Comparison of ENCODE assay signal across 16 cellular contexts in the genomic region with DNA sequence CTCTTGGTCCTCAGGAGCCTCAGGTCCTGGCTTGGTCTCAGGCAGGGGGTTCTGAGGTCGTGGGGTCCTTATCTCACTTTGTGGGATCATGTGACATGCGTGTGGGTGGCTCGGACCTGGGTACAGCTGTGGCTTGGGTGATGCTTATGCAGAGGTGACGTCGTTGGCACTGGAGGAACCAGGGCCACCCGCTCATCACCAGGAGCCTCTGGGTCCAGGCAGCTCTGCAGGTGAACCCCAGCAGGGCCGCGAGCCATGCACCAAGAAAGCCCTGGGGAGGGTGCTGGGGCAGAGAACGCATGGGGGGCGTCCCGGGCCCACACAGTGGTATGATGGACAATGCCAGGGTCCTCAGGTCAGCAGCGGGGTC. TPM values are rescaled to one million over a fixed set of nuclear protein-coding genes. Genes with fewer than 3 reads are reported as not detected.
A peak's percentile ranks its signal among the peaks of the same experiment; 100 is the strongest.
DNase-seq lines count a peak whose midpoint lies in the region; ATAC-seq and TF ChIP-seq lines count a peak whose summit lies in the region.
"Had no signal": no experiment of that assay in that cellular context is flagged by ENCODE, and none has a peak within 500 bp of the region (broad histone marks: within the 10 kb centered on the region; RNA-seq: fewer than 3 reads in every experiment).

No MANE protein-coding gene starts in this region.

- H3K36me3 ChIP-seq in lower lobe of right lung: peaks cover 2% of the 10 kb centered on the region

- no peaks in the 10 kb centered on the region for H3K9me3 ChIP-seq in lower lobe of right lung
- H3K9me3 ChIP-seq: neutrophil had no signal

- H3K9me3 Mint-ChIP-seq in activated naive CD8-positive, alpha-beta T cell (ENCODE audit: low read depth): no peaks in the 10 kb centered on the region
- H3K9me3 Mint-ChIP-seq: HFFc6 had no signal

- H3K4me1 ChIP-seq in lower lobe of right lung: peaks cover 17% of the 10 kb centered on the region

- H3K4me3 Mint-ChIP-seq in activated naive CD8-positive, alpha-beta T cell: peak overlapping the region; percentile 79
- H3K4me3 Mint-ChIP-seq: HFFc6 had no signal

- no peak for TF ChIP-seq CTCF in lower lobe of right lung (IDR thresholded peaks at IDR 0.05)

- peak; percentile 2 for DNase-seq in stimulated activated CD4-positive, alpha-beta T cell treated with anti-CD3 and anti-CD28 coated beads, Interleukin-15, amount 100 ng/mL, for 24 hours
- no peak for DNase-seq in stimulated activated CD4-positive, alpha-beta T cell treated with anti-CD3 and anti-CD28 coated beads, Interleukin-1b, Interleukin-23, amount 100 ng/mL, for 48 hours
- DNase-seq in lower lobe of right lung: peak; percentile 40
- no peak for DNase-seq in dermis blood vessel endothelial cell
- DNase-seq: DMS79, HFFc6, Karpas-422, NCI-H1436 treated with DMSO at 0.1 percent for 48 hours, NCI-H345 had no signal

- no peaks in the 10 kb centered on the region for H3K27me3 Mint-ChIP-seq in activated naive CD8-positive, alpha-beta T cell

- intact Hi-C loops in lower lobe of right lung (cut with DNase I): no loop called here

- ATAC-seq in lower lobe of right lung (no peak), GM21447 (IDR thresholded peaks at IDR 0.05; ENCODE audit: unreplicated experiment) (no peak), GM19023 (IDR thresholded peaks at IDR 0.05; ENCODE audit: unreplicated experiment) (no peak), GM19467 (IDR thresholded peaks at IDR 0.05; ENCODE audit: unreplicated experiment) (no peak)

- H3K4me3 ChIP-seq in lower lobe of right lung: no peak overlapping the region
- H3K4me3 ChIP-seq: skin epidermis had no signal

- peaks cover 10% of the 10 kb centered on the region for H3K4me1 Mint-ChIP-seq in activated naive CD8-positive, alpha-beta T cell (ENCODE audit: low read depth)

- H3K27ac ChIP-seq in lower lobe of right lung: no peak overlapping the region
- H3K27ac ChIP-seq: HL-60, neutrophil, skin epidermis had no signal

- H3K27ac Mint-ChIP-seq in activated naive CD8-positive, alpha-beta T cell: no peak overlapping the region
- H3K27ac Mint-ChIP-seq: HFFc6 had no signal

- no peaks in the 10 kb centered on the region for H3K27me3 ChIP-seq in lower lobe of right lung (ENCODE audit: low read depth)
- H3K27me3 ChIP-seq: neutrophil had no signal

- peaks cover 5% of the 10 kb centered on the region for H3K36me3 Mint-ChIP-seq in activated naive CD8-positive, alpha-beta T cell

RNA-seq across cellular contexts. Expression of a gene that starts 8.7 kb away (rescaled TPM):
- total RNA-seq in lower lobe of right lung (173 TPM), dermis blood vessel endothelial cell (95.5 and 96.7 TPM in 2 replicates)

RNA-seq across cellular contexts. Expression of a gene that starts 9.0 kb away (rescaled TPM):
- total RNA-seq in lower lobe of right lung (9.7 TPM), dermis blood vessel endothelial cell (7.3 and 13.6 TPM in 2 replicates)

RNA-seq across cellular contexts. Expression of a gene that starts 23.6 kb away (rescaled TPM):
- total RNA-seq in lower lobe of right lung (31.5 TPM), dermis blood vessel endothelial cell (9.9 and 10.6 TPM in 2 replicates)

RNA-seq across cellular contexts. Expression of a gene that starts 40.0 kb away (rescaled TPM):
- total RNA-seq in lower lobe of right lung (5.5 TPM), dermis blood vessel endothelial cell (7.3 and 7.5 TPM in 2 replicates)
- total RNA-seq: HFFc6 had no signal

RNA-seq across cellular contexts. Expression of a gene that starts 40.3 kb away (rescaled TPM):
- 44.8 TPM for total RNA-seq in lower lobe of right lung
- total RNA-seq in dermis blood vessel endothelial cell: 64.3 and 104 TPM in 2 replicates

Comparison
In these comparisons a context has a peak if more than half of its experiments do, and no peak if none do; other contexts are left out.
1. DNase-seq: peak in stimulated activated CD4-positive, alpha-beta T cell treated with anti-CD3 and anti-CD28 coated beads, Interleukin-15, amount 100 ng/mL, for 24 hours (single experiment) and lower lobe of right lung (single experiment); none in stimulated activated CD4-positive, alpha-beta T cell treated with anti-CD3 and anti-CD28 coated beads, Interleukin-1b, Interleukin-23, amount 100 ng/mL, for 48 hours (single experiment) and dermis blood vessel endothelial cell (single experiment).